Comparison of ENCODE assay signal across 9 cellular contexts in the genomic region with DNA sequence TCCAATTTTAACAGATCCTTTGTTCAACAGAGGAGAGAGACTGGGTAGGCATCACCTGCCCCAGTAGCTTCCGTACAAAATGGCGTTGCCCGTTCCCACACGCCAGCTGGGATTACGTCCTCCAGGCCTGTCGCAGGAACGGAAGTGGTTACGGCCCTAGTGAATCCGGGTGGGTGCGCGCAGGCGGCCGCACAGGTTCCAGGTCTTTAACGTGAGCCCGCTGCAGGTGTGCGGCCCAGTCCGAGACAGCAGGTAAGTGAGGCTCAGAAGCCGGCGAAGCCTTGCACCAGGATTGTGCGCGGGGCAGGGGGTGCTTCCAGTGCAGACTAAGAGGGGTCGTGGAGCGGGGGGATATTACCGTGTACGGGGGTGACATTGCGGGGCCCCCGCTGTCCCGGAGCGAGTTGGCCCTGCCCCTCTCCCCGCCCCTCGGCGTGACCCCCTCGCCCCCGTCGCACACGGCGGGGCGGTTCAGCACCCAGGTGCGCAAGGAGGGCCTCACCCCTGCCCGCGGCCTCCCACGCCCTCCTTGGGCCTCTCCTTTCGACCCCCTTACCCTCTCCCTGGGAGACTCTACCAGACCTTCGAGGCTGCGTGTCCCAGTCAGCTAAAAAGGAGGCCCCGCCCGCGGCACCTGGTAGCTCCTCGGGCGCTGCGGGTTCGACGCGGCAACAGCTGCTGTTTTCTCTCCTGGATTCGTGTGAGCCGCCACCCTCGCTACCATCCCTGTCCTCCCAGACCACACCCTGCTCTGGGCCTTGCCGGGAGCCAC.
DNase-seq lines count a peak whose midpoint lies in the region; ATAC-seq and FAIRE-seq lines count a peak whose summit lies in the region.
"Had no signal": no experiment of that assay in that cellular context is flagged by ENCODE, and none has a peak within 500 bp of the region (broad histone marks: within the 10 kb centered on the region; RNA-seq: fewer than 3 reads in every experiment).

A gene with protein sequence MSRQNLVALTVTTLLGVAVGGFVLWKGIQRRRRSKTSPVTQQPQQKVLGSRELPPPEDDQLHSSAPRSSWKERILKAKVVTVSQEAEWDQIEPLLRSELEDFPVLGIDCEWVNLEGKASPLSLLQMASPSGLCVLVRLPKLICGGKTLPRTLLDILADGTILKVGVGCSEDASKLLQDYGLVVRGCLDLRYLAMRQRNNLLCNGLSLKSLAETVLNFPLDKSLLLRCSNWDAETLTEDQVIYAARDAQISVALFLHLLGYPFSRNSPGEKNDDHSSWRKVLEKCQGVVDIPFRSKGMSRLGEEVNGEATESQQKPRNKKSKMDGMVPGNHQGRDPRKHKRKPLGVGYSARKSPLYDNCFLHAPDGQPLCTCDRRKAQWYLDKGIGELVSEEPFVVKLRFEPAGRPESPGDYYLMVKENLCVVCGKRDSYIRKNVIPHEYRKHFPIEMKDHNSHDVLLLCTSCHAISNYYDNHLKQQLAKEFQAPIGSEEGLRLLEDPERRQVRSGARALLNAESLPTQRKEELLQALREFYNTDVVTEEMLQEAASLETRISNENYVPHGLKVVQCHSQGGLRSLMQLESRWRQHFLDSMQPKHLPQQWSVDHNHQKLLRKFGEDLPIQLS (plus strand): TSS at position 159 of the 772 bp plus-strand sequence. CDS start 17,973 bp downstream, outside the sequence.

- ATAC-seq in HG03095 (IDR thresholded peaks at IDR 0.05; ENCODE audit: unreplicated experiment): peak; percentile 87
- peak; percentile 91 to 93 for ATAC-seq in activated CD4-positive, CD25-positive, alpha-beta regulatory T cell treated with anti-CD3 and anti-CD28 coated beads, Interleukin-2, amount 50 U/mL, for 24 hours

- peak; percentile 86 for FAIRE-seq in islet of Langerhans (lab: Jason Lieb, UNC)
- FAIRE-seq: A204.1 had no signal

- DNase-seq in SIG-M5 treated with dmso at 0.1 percent for 504 hours (lab: John Stamatoyannopoulos, UW; ENCODE audit: unreplicated experiment): peak; percentile 86
- no peak for DNase-seq in SIG-M5 (lab: John Stamatoyannopoulos, UW)
- DNase-seq in NCI-H2171 (lab: John Stamatoyannopoulos, UW): peak; percentile 96
- DNase-seq in cerebellar cortex (ENCODE audit: low spot score): peak; percentile 97
- peak; percentile 68 for DNase-seq in stimulated activated CD4-positive, alpha-beta T cell treated with anti-CD3 and anti-CD28 coated beads, Interleukin-12 subunit alpha, Interleukin-12 subunit beta, amount 100 ng/mL, for 4 hours
